In the genomic region with DNA sequence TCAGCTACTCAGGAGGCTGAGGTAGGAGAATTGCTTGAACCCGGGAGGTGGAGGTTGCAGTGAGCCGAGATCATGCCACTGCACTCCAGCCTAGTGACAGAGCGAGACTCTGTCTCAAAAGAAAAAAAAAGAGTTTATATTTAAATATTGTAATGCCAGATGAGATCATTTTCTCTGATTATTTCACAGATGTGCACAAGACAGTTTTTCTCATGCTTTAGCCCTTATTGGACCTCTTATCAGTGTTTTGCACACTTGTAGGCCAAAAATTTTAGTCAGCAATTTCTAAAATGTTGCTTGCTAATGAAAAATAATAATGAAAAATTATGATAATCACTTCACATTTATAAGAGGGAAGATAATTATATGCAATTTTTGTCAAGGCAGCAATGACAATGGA, we compare ENCODE assay signal across 4 cellular contexts. TPM values are rescaled to one million over a fixed set of nuclear protein-coding genes. Genes with fewer than 3 reads are reported as not detected.
"Had no signal": no experiment of that assay in that cellular context is flagged by ENCODE, and none has a peak within 500 bp of the region (broad histone marks: within the 10 kb centered on the region; RNA-seq: fewer than 3 reads in every experiment).

No MANE protein-coding gene starts in this region.

RNA-seq across cellular contexts. Expression of gene TBPL2, which starts 36.0 kb away (rescaled TPM):
- total RNA-seq: LHCN-M2, M059J, MCF 10A, NCI-H460 had no signal
